Comparison of ENCODE assay signal across 19 cellular contexts in the genomic region with DNA sequence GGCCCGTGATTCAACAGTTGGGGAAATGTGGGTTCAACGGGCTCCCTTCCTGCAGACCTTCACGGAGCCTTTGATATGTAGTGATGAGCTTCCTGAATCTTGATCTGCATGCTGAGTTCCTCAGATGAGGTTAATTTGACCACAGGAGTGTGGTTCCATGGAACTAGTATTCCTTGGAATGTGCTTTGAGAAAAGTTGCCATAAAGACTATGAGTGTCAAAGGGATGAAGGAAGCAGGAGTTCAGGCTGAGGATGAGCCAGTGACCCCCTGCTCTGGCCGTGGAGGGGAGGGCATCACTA.
DNase-seq lines count a peak whose midpoint lies in the region; ATAC-seq, FAIRE-seq and TF ChIP-seq lines count a peak whose summit lies in the region.
"Had no signal": no experiment of that assay in that cellular context is flagged by ENCODE, and none has a peak within 500 bp of the region (broad histone marks: within the 10 kb centered on the region; RNA-seq: fewer than 3 reads in every experiment).

No MANE protein-coding gene starts in this region.

- no peak for DNase-seq in activated CD4-positive, alpha-beta memory T cell treated with anti-CD3 and anti-CD28 coated beads for 36 hours
- no peak for DNase-seq in activated CD4-positive, alpha-beta memory T cell treated with anti-CD3 and anti-CD28 coated beads, Interleukin-2, amount 10 ng/mL, durations not matched to agents 7 days and 5 days
- DNase-seq in RPMI7951 (ENCODE audit: low read depth) (peak; percentile 29), immature natural killer cell (no peak), NCI-H1417 treated with DMSO at 0.1 percent for 48 hours (lab: John Stamatoyannopoulos, UW) (no peak), GM12891 (ENCODE audit: insufficient read length, low spot score) (no peak)
- DNase-seq: amniotic stem cell; CD8-positive, alpha-beta T cell; NCI-H1048; NCI-H2081; SHP77 treated with DMSO at 0.1 percent for 48 hours; stimulated activated CD8-positive, alpha-beta memory T cell treated with anti-CD3 and anti-CD28 coated beads, Interleukin-4, amount 100 ng/mL, for 48 hours; tibial artery; WERI-Rb-1 had no signal

- H3K4me1 Mint-ChIP-seq in activated CD4-positive, alpha-beta memory T cell treated with anti-CD3 and anti-CD28 coated beads for 36 hours (ENCODE audit: low read depth) = peaks cover 59% of the 10 kb centered on the region
- peaks cover 30% of the 10 kb centered on the region for H3K4me1 Mint-ChIP-seq in activated CD4-positive, alpha-beta memory T cell treated with anti-CD3 and anti-CD28 coated beads, Interleukin-2, amount 10 ng/mL, durations not matched to agents 7 days and 5 days
- H3K4me1 Mint-ChIP-seq in immature natural killer cell = peaks cover 34 to 46% of the 10 kb centered on the region in 2 donors

- CTCF ChIA-PET in activated CD4-positive, alpha-beta memory T cell treated with anti-CD3 and anti-CD28 coated beads for 36 hours (lab: Charles Lee) = interaction anchor here (0.7 to 2.1 kb wide), 3 partner anchors 53 to 243 kb away, joined by 3 to 8 read pairs (median 3); no protein-coding TSS in a partner anchor
- CTCF ChIA-PET in activated CD4-positive, alpha-beta memory T cell treated with anti-CD3 and anti-CD28 coated beads, Interleukin-2, amount 10 ng/mL, durations not matched to agents 7 days and 5 days (lab: Charles Lee) = interaction anchor here (0.9 kb wide), 1 partner anchor 298 kb away, joined by 3 read pairs; no protein-coding TSS in a partner anchor

- H3K27ac Mint-ChIP-seq in activated CD4-positive, alpha-beta memory T cell treated with anti-CD3 and anti-CD28 coated beads for 36 hours = peak overlapping the region; percentile 6
- H3K27ac Mint-ChIP-seq in activated CD4-positive, alpha-beta memory T cell treated with anti-CD3 and anti-CD28 coated beads, Interleukin-2, amount 10 ng/mL, durations not matched to agents 7 days and 5 days = no peak overlapping the region
- no peak overlapping the region for H3K27ac Mint-ChIP-seq in immature natural killer cell
- H3K27ac Mint-ChIP-seq: CD8-positive, alpha-beta T cell had no signal

- peaks cover 1% of the 10 kb centered on the region for H3K36me3 Mint-ChIP-seq in activated CD4-positive, alpha-beta memory T cell treated with anti-CD3 and anti-CD28 coated beads for 36 hours
- peaks cover 5% of the 10 kb centered on the region for H3K36me3 Mint-ChIP-seq in activated CD4-positive, alpha-beta memory T cell treated with anti-CD3 and anti-CD28 coated beads, Interleukin-2, amount 10 ng/mL, durations not matched to agents 7 days and 5 days (ENCODE audit: low read depth)
- peaks cover 0 to 13% (median 10%) of the 10 kb centered on the region in 3 donors for H3K36me3 Mint-ChIP-seq in immature natural killer cell

- H3K4me3 Mint-ChIP-seq in activated CD4-positive, alpha-beta memory T cell treated with anti-CD3 and anti-CD28 coated beads for 36 hours = no peak overlapping the region
- no peak overlapping the region for H3K4me3 Mint-ChIP-seq in activated CD4-positive, alpha-beta memory T cell treated with anti-CD3 and anti-CD28 coated beads, Interleukin-2, amount 10 ng/mL, durations not matched to agents 7 days and 5 days
- H3K4me3 Mint-ChIP-seq in immature natural killer cell = peak overlapping the region in 3 of 5 donors; percentile 20 to 44 (median 41)
- H3K4me3 Mint-ChIP-seq: CD8-positive, alpha-beta T cell had no signal

- no peaks in the 10 kb centered on the region for H3K27me3 Mint-ChIP-seq in activated CD4-positive, alpha-beta memory T cell treated with anti-CD3 and anti-CD28 coated beads for 36 hours
- no peaks in the 10 kb centered on the region for H3K27me3 Mint-ChIP-seq in activated CD4-positive, alpha-beta memory T cell treated with anti-CD3 and anti-CD28 coated beads, Interleukin-2, amount 10 ng/mL, durations not matched to agents 7 days and 5 days
- H3K27me3 Mint-ChIP-seq in immature natural killer cell (ENCODE audit: low read depth in 3 of 3) = peaks cover 4 to 7% (median 6%) of the 10 kb centered on the region in 3 donors

- no peak for FAIRE-seq in GM12891 (lab: Jason Lieb, UNC)
- FAIRE-seq: A204.1, keratinocyte had no signal

- POLR2A ChIA-PET in activated CD4-positive, alpha-beta memory T cell treated with anti-CD3 and anti-CD28 coated beads for 36 hours (lab: Charles Lee) = interaction anchor here (2.7 kb wide), 1 partner anchor 13 kb away, joined by 7 read pairs; no protein-coding TSS in a partner anchor
- POLR2A ChIA-PET in activated CD4-positive, alpha-beta memory T cell treated with anti-CD3 and anti-CD28 coated beads, Interleukin-2, amount 10 ng/mL, durations not matched to agents 7 days and 5 days (lab: Charles Lee) = no interaction called here

- H3K27ac ChIP-seq in temporal lobe (ENCODE audit: low read depth, low read length) = peak overlapping the region; percentile 63
- H3K27ac ChIP-seq: hepatocyte, tibial artery, WERI-Rb-1 had no signal

- no peaks in the 10 kb centered on the region for H3K9me3 Mint-ChIP-seq in activated CD4-positive, alpha-beta memory T cell treated with anti-CD3 and anti-CD28 coated beads for 36 hours
- no peaks in the 10 kb centered on the region for H3K9me3 Mint-ChIP-seq in activated CD4-positive, alpha-beta memory T cell treated with anti-CD3 and anti-CD28 coated beads, Interleukin-2, amount 10 ng/mL, durations not matched to agents 7 days and 5 days
- no peaks in the 10 kb centered on the region for H3K9me3 Mint-ChIP-seq in immature natural killer cell
- H3K9me3 Mint-ChIP-seq: CD8-positive, alpha-beta T cell had no signal

- ATAC-seq in GM21529 (IDR thresholded peaks at IDR 0.05; ENCODE audit: unreplicated experiment) = no peak
- ATAC-seq: CD8-positive, alpha-beta T cell had no signal

- no peak for TF ChIP-seq POLR2A in GM12891 (IDR thresholded peaks at IDR 0.05; ENCODE audit: low read depth, low read length)

- intact Hi-C loops in activated CD4-positive, alpha-beta memory T cell treated with anti-CD3 and anti-CD28 coated beads for 36 hours (cut with micrococcal nuclease) = loop anchor here (2.0 kb wide), 1 partner anchor 23 kb away; no protein-coding TSS in a partner anchor

TF ChIP-seq in GM12891, 5 proteins besides CTCF, POLR2A, EP300 and RAD21:
- no peak for TF ChIP-seq SPI1 (IDR thresholded peaks at IDR 0.05; ENCODE audit: low read depth, low read length)
- TF ChIP-seq PAX5 (IDR thresholded peaks at IDR 0.05; ENCODE audit: insufficient read depth, low read length, severe bottlenecking) = no peak
- no peak for TF ChIP-seq POLR2AphosphoS5 (IDR thresholded peaks at IDR 0.05; ENCODE audit: low read depth, low read length)
- TF ChIP-seq TAF1 (IDR thresholded peaks at IDR 0.05; ENCODE audit: low read depth, low read length) = no peak
- TF ChIP-seq POU2F2 (IDR thresholded peaks at IDR 0.05; ENCODE audit: low read depth, low read length) = no peak

Comparison
In these comparisons a context has a peak if more than half of its experiments do, and no peak if none do; other contexts are left out.
1. H3K4me3 Mint-ChIP-seq: peak in immature natural killer cell (3 of 5); none in activated CD4-positive, alpha-beta memory T cell treated with anti-CD3 and anti-CD28 coated beads for 36 hours (single experiment) and activated CD4-positive, alpha-beta memory T cell treated with anti-CD3 and anti-CD28 coated beads, Interleukin-2, amount 10 ng/mL, durations not matched to agents 7 days and 5 days (single experiment).